8 cellular contexts compared by ENCODE assay signal in the genomic region with DNA sequence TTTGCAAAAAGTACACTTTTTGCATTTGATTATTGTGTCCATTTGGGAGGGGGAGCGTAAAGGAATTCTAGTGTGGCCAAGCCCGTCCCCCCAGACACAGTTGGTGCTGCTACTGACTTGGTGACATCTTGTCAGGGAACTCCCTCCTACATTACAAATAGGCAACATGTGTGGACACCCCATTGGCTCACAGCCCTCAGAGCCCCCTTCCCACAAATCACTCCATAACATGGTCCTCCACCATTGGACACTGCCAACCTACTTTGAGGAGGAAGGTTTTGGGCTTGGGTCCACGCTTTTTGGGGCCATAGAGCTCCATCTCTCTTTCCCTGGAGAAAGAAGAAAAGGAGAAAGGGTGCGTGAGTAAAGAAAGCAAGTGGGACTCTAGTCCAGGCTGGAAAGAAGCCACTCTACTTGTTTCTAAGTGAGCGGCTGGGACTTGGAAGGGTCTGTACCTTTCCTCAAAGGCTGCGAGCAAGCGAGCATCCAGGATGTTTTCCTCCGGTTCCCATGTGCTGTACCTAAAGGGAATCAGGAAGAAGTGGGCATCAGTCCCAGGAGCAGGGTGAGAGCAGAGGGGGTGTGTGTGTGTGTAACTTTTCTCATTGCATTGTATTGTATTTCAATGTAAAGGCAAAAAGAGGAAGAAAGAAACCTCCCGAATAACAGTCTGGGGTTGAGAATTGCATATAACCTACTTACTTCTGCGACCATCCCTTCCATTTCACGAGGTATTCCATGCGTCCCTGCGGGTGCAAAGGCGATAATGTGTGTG. TPM values are rescaled to one million over a fixed set of nuclear protein-coding genes. Genes with fewer than 3 reads are reported as not detected.
DNase-seq lines count a peak whose midpoint lies in the region; TF ChIP-seq lines count a peak whose summit lies in the region.

No MANE protein-coding gene starts in this region.

- POLR2A ChIA-PET in RWPE1 (lab: Yijun Ruan, JAX; ENCODE audit: low non-redundant PET): no interaction called here

- no peaks in the 10 kb centered on the region for H3K9me3 ChIP-seq in skeletal muscle satellite cell (replicated peaks; ENCODE audit: low read length)

- CTCF ChIA-PET in RWPE1 (lab: Yijun Ruan, JAX): interaction anchor here (0.6 to 1.1 kb wide), 4 partner anchors 12 to 287 kb away, joined by 3 to 6 read pairs (median 4); partner anchors contain the start of gene CBX4

- TF ChIP-seq CTCF in GM20000 (IDR thresholded peaks at IDR 0.05; ENCODE audit: extremely low read depth, missing control alignments): no peak
- TF ChIP-seq CTCF in RWPE1 (conservative IDR thresholded peaks at IDR 0.05; ENCODE audit: low read depth): no peak
- TF ChIP-seq CTCF in foreskin fibroblast (IDR thresholded peaks at IDR 0.05; ENCODE audit: low read depth, low read length): no peak

- H3K36me3 ChIP-seq in skeletal muscle satellite cell (ENCODE audit: insufficient read depth, low read length): no peaks in the 10 kb centered on the region

- H3K4me2 ChIP-seq in skeletal muscle satellite cell (ENCODE audit: low read length): peak overlapping the region; percentile 81

- H3K27me3 ChIP-seq in skeletal muscle satellite cell (ENCODE audit: control insufficient read depth, insufficient read depth, low read length): peaks cover 48% of the 10 kb centered on the region

- H3K27ac ChIP-seq in RWPE1: peak overlapping the region; percentile 76

- DNase-seq in GM20000 (ENCODE audit: low spot score) (peak; percentile 68), RWPE1 (ENCODE audit: low spot score) (no peak), foreskin fibroblast (no peak), NCI-H774 (lab: John Stamatoyannopoulos, UW) (no peak), HuH-7 (ENCODE audit: low spot score) (no peak), middle frontal gyrus (ENCODE audit: extremely low spot score, low spot score) (no peak), ureter (ENCODE audit: low spot score) (no peak)

- H3K9ac ChIP-seq in skeletal muscle satellite cell (ENCODE audit: low read depth, low read length): peak overlapping the region; percentile 1

- H3K4me3 ChIP-seq in foreskin fibroblast (ENCODE audit: low read depth in 1 of 2, low read length in 2 of 2) (peak overlapping the region; percentile 75 to 88), skeletal muscle satellite cell (ENCODE audit: low read length) (peak overlapping the region; percentile 94)

- peaks cover 44% of the 10 kb centered on the region for H3K4me1 ChIP-seq in skeletal muscle satellite cell (ENCODE audit: control insufficient read depth, insufficient read depth, low read length)

RNA-seq across cellular contexts. Expression of gene CBX8, which starts 0.9 kb away (rescaled TPM):
- 1.5 and 3.5 TPM in 2 replicates for total RNA-seq in skeletal muscle satellite cell (2012; rRNA removed)
- 6.5 TPM for total RNA-seq in ureter

RNA-seq across cellular contexts. Expression of gene CBX2, which starts 18.0 kb away (rescaled TPM):
- total RNA-seq in skeletal muscle satellite cell (2012; rRNA removed): 1.8 and 2.4 TPM in 2 replicates
- 3.8 TPM for total RNA-seq in ureter

RNA-seq across cellular contexts. Expression of gene CBX4, which starts 43.3 kb away (rescaled TPM):
- total RNA-seq in skeletal muscle satellite cell (2012; rRNA removed): 9.9 and 10.9 TPM in 2 replicates
- 36.7 TPM for total RNA-seq in ureter
